ENCODE assay signal across 11 cellular contexts in the genomic region with DNA sequence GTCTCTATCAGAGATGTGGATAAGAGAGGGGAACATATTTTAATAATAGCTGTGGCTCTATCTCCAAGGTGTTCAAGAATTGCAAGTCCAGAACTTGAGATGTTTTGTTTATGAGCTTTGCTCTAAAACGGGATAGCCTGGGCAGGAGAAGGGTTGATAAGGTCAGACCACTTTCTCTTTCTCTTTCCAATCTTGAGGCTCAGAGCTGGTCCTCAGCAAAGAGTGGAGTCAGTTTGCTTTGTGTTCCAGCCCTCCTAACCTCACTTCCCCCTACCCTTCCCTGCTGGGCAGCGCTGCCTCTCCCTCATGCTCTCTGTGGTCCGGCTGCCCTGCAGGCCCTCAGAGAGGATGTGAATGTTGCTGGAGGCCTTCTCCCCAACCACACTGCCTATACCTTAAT. TPM values are rescaled to one million over a fixed set of nuclear protein-coding genes. Genes with fewer than 3 reads are reported as not detected.
DNase-seq lines count a peak whose midpoint lies in the region; ATAC-seq and TF ChIP-seq lines count a peak whose summit lies in the region.
"Had no signal": no experiment of that assay in that cellular context is flagged by ENCODE, and none has a peak within 500 bp of the region (broad histone marks: within the 10 kb centered on the region; RNA-seq: fewer than 3 reads in every experiment).

No MANE protein-coding gene starts in this region.

- ATAC-seq in GM21786 (IDR thresholded peaks at IDR 0.05; ENCODE audit: unreplicated experiment) (peak; percentile 50), mucosa of descending colon (peak; percentile 45), HG02678 (IDR thresholded peaks at IDR 0.05; ENCODE audit: unreplicated experiment) (no peak), GM19455 (IDR thresholded peaks at IDR 0.05; ENCODE audit: unreplicated experiment) (no peak)

- H3K9me3 Mint-ChIP-seq in T-helper 2 cell treated with Interferon-gamma antibody and Interleukin-4, amounts not matched to agents 5 μg/mL and 100 μg/mL, for 36 hours, result no peaks in the 10 kb centered on the region

- peak overlapping the region; percentile 41 for H3K4me3 Mint-ChIP-seq in T-helper 2 cell treated with Interferon-gamma antibody and Interleukin-4, amounts not matched to agents 5 μg/mL and 100 μg/mL, for 36 hours

- peaks cover 18% of the 10 kb centered on the region for H3K36me3 Mint-ChIP-seq in T-helper 2 cell treated with Interferon-gamma antibody and Interleukin-4, amounts not matched to agents 5 μg/mL and 100 μg/mL, for 36 hours (ENCODE audit: low read depth)

- H3K4me3 ChIP-seq in GM12865 (ENCODE audit: low read depth, low read length) (no peak overlapping the region), mucosa of descending colon (no peak overlapping the region)

- H3K9me3 ChIP-seq in mucosa of descending colon, result no peaks in the 10 kb centered on the region

- H3K27ac Mint-ChIP-seq in T-helper 2 cell treated with Interferon-gamma antibody and Interleukin-4, amounts not matched to agents 5 μg/mL and 100 μg/mL, for 36 hours, result peak overlapping the region; percentile 47

- no peak for TF ChIP-seq CTCF in GM12865 (IDR thresholded peaks at IDR 0.05; ENCODE audit: insufficient read depth, low read depth, low read length, missing control alignments)
- TF ChIP-seq CTCF in mucosa of descending colon (IDR thresholded peaks at IDR 0.05), result no peak

- no peaks in the 10 kb centered on the region for H3K4me1 ChIP-seq in mucosa of descending colon (ENCODE audit: low read depth)

- H3K27me3 Mint-ChIP-seq in T-helper 2 cell treated with Interferon-gamma antibody and Interleukin-4, amounts not matched to agents 5 μg/mL and 100 μg/mL, for 36 hours (ENCODE audit: low read depth), result no peaks in the 10 kb centered on the region

- intact Hi-C loops in mucosa of descending colon (cut with DNase I, micrococcal nuclease), result no loop called here

- DNase-seq in GM12865 (ENCODE audit: low read depth) (peak; percentile 51), mucosa of descending colon (no peak), NCI-H748 treated with DMSO at 0.1 percent for 48 hours (lab: John Stamatoyannopoulos, UW) (no peak), iPS-NIHi11 (ENCODE audit: low spot score) (no peak)
- DNase-seq in T-helper 2 cell treated with Interferon-gamma antibody and Interleukin-4, amounts not matched to agents 5 μg/mL and 100 μg/mL, for 36 hours (ENCODE audit: low spot score), result no peak
- DNase-seq: NK-92 treated with Interleukin-12 subunit alpha and Interleukin-12 subunit beta, amount 100 ng/mL, for 24 hours had no signal

- no peaks in the 10 kb centered on the region for H3K36me3 ChIP-seq in mucosa of descending colon (ENCODE audit: low read depth)

- peaks cover 44% of the 10 kb centered on the region for H3K4me1 Mint-ChIP-seq in T-helper 2 cell treated with Interferon-gamma antibody and Interleukin-4, amounts not matched to agents 5 μg/mL and 100 μg/mL, for 36 hours (ENCODE audit: low read depth)

RNA-seq across cellular contexts. Expression of a gene that starts 13.8 kb away (rescaled TPM):
- 1 to 10 TPM; 1.9 to 3.0 (median 1.9) TPM for total RNA-seq in mucosa of descending colon
- total RNA-seq: H1, myocyte had no signal

Comparison
In these comparisons a context has a peak if more than half of its experiments do, and no peak if none do; other contexts are left out.
1. ATAC-seq: peak in GM21786 (single experiment) and mucosa of descending colon (single experiment); none in HG02678 (single experiment) and GM19455 (single experiment).